In the genomic region with DNA sequence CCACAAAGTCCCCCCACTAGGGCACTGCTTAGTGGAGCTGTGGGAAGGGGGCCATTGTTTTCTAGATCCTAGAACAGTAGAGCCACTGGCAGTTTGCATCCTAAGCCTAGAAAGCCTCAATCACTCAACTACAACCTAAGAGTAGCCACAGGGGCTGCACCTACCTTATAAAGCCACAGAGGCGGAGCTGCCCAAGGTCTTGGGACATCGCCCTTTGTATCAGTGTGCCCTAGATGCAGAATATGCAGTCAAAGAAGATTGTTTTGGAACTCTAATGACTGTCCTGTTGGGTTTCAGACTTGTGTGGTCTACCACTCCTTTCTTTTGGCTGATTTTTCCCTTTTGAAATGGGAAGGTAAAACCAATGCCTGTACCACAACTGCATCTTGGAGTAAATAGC, we compare ENCODE assay signal across 2 cellular contexts.
TF ChIP-seq lines count a peak whose summit lies in the region.

No MANE protein-coding gene starts in this region.

TF ChIP-seq in HepG2, 621 proteins besides CTCF, POLR2A, EP300 and RAD21:
- TF ChIP-seq ZNF180 (CRISPR knock-in tag; IDR thresholded peaks at IDR 0.05; ENCODE audit: borderline replicate concordance, low read depth) (0 out of 2 replicates have a peak, but pooled peaks have one; percentile 45), ZSCAN20 (CRISPR knock-in tag; IDR thresholded peaks at IDR 0.05; ENCODE audit: borderline replicate concordance) (no peak)

TF ChIP-seq in WTC11, 78 proteins besides CTCF, POLR2A, EP300 and RAD21:
- no peak for TF ChIP-seq SP1 (CRISPR knock-in tag; conservative IDR thresholded peaks at IDR 0.05)
- TF ChIP-seq, protein P1, sequence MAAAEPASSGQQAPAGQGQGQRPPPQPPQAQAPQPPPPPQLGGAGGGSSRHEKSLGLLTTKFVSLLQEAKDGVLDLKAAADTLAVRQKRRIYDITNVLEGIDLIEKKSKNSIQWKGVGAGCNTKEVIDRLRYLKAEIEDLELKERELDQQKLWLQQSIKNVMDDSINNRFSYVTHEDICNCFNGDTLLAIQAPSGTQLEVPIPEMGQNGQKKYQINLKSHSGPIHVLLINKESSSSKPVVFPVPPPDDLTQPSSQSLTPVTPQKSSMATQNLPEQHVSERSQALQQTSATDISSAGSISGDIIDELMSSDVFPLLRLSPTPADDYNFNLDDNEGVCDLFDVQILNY (CRISPR knock-in tag; IDR thresholded peaks at IDR 0.05): no peak
- TF ChIP-seq, protein P2, sequence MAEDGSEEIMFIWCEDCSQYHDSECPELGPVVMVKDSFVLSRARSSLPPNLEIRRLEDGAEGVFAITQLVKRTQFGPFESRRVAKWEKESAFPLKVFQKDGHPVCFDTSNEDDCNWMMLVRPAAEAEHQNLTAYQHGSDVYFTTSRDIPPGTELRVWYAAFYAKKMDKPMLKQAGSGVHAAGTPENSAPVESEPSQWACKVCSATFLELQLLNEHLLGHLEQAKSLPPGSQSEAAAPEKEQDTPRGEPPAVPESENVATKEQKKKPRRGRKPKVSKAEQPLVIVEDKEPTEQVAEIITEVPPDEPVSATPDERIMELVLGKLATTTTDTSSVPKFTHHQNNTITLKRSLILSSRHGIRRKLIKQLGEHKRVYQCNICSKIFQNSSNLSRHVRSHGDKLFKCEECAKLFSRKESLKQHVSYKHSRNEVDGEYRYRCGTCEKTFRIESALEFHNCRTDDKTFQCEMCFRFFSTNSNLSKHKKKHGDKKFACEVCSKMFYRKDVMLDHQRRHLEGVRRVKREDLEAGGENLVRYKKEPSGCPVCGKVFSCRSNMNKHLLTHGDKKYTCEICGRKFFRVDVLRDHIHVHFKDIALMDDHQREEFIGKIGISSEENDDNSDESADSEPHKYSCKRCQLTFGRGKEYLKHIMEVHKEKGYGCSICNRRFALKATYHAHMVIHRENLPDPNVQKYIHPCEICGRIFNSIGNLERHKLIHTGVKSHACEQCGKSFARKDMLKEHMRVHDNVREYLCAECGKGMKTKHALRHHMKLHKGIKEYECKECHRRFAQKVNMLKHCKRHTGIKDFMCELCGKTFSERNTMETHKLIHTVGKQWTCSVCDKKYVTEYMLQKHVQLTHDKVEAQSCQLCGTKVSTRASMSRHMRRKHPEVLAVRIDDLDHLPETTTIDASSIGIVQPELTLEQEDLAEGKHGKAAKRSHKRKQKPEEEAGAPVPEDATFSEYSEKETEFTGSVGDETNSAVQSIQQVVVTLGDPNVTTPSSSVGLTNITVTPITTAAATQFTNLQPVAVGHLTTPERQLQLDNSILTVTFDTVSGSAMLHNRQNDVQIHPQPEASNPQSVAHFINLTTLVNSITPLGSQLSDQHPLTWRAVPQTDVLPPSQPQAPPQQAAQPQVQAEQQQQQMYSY (CRISPR knock-in tag; IDR thresholded peaks at IDR 0.05): no peak
- no peak for TF ChIP-seq KAT7 (CRISPR knock-in tag; IDR thresholded peaks at IDR 0.05; ENCODE audit: borderline replicate concordance)
- TF ChIP-seq CREB1 (CRISPR knock-in tag; IDR thresholded peaks at IDR 0.05): no peak
- no peak for TF ChIP-seq PRRX2 (CRISPR knock-in tag; IDR thresholded peaks at IDR 0.05)
- no peak for TF ChIP-seq ZNF121 (CRISPR knock-in tag; IDR thresholded peaks at IDR 0.05)
- no peak for TF ChIP-seq CBFB (CRISPR knock-in tag; IDR thresholded peaks at IDR 0.05; ENCODE audit: low read depth)
- TF ChIP-seq GTF2I (CRISPR knock-in tag; conservative IDR thresholded peaks at IDR 0.05): no peak
- TF ChIP-seq, protein P3, sequence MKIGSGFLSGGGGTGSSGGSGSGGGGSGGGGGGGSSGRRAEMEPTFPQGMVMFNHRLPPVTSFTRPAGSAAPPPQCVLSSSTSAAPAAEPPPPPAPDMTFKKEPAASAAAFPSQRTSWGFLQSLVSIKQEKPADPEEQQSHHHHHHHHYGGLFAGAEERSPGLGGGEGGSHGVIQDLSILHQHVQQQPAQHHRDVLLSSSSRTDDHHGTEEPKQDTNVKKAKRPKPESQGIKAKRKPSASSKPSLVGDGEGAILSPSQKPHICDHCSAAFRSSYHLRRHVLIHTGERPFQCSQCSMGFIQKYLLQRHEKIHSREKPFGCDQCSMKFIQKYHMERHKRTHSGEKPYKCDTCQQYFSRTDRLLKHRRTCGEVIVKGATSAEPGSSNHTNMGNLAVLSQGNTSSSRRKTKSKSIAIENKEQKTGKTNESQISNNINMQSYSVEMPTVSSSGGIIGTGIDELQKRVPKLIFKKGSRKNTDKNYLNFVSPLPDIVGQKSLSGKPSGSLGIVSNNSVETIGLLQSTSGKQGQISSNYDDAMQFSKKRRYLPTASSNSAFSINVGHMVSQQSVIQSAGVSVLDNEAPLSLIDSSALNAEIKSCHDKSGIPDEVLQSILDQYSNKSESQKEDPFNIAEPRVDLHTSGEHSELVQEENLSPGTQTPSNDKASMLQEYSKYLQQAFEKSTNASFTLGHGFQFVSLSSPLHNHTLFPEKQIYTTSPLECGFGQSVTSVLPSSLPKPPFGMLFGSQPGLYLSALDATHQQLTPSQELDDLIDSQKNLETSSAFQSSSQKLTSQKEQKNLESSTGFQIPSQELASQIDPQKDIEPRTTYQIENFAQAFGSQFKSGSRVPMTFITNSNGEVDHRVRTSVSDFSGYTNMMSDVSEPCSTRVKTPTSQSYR (CRISPR knock-in tag; IDR thresholded peaks at IDR 0.05): no peak
- no peak for TF ChIP-seq ZNF219 (CRISPR knock-in tag; IDR thresholded peaks at IDR 0.05; ENCODE audit: borderline replicate concordance)
- no peak for TF ChIP-seq ETV6 (CRISPR knock-in tag; IDR thresholded peaks at IDR 0.05)
- TF ChIP-seq SMAD3 (CRISPR knock-in tag; IDR thresholded peaks at IDR 0.05; ENCODE audit: borderline replicate concordance): no peak
- TF ChIP-seq NR3C1 (CRISPR knock-in tag; conservative IDR thresholded peaks at IDR 0.05; ENCODE audit: low read depth): no peak
- TF ChIP-seq, protein P4, sequence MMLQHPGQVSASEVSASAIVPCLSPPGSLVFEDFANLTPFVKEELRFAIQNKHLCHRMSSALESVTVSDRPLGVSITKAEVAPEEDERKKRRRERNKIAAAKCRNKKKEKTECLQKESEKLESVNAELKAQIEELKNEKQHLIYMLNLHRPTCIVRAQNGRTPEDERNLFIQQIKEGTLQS (CRISPR knock-in tag; conservative IDR thresholded peaks at IDR 0.05): no peak
- no peak for TF ChIP-seq TP53 (CRISPR knock-in tag; IDR thresholded peaks at IDR 0.05)
- TF ChIP-seq, protein P5, sequence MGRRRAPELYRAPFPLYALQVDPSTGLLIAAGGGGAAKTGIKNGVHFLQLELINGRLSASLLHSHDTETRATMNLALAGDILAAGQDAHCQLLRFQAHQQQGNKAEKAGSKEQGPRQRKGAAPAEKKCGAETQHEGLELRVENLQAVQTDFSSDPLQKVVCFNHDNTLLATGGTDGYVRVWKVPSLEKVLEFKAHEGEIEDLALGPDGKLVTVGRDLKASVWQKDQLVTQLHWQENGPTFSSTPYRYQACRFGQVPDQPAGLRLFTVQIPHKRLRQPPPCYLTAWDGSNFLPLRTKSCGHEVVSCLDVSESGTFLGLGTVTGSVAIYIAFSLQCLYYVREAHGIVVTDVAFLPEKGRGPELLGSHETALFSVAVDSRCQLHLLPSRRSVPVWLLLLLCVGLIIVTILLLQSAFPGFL (CRISPR knock-in tag; IDR thresholded peaks at IDR 0.05; ENCODE audit: borderline replicate concordance): no peak
- TF ChIP-seq, protein P6, sequence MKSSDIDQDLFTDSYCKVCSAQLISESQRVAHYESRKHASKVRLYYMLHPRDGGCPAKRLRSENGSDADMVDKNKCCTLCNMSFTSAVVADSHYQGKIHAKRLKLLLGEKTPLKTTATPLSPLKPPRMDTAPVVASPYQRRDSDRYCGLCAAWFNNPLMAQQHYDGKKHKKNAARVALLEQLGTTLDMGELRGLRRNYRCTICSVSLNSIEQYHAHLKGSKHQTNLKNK (CRISPR knock-in tag; IDR thresholded peaks at IDR 0.05): no peak
